ENCODE assay signal across 1 cellular context in the genomic region with DNA sequence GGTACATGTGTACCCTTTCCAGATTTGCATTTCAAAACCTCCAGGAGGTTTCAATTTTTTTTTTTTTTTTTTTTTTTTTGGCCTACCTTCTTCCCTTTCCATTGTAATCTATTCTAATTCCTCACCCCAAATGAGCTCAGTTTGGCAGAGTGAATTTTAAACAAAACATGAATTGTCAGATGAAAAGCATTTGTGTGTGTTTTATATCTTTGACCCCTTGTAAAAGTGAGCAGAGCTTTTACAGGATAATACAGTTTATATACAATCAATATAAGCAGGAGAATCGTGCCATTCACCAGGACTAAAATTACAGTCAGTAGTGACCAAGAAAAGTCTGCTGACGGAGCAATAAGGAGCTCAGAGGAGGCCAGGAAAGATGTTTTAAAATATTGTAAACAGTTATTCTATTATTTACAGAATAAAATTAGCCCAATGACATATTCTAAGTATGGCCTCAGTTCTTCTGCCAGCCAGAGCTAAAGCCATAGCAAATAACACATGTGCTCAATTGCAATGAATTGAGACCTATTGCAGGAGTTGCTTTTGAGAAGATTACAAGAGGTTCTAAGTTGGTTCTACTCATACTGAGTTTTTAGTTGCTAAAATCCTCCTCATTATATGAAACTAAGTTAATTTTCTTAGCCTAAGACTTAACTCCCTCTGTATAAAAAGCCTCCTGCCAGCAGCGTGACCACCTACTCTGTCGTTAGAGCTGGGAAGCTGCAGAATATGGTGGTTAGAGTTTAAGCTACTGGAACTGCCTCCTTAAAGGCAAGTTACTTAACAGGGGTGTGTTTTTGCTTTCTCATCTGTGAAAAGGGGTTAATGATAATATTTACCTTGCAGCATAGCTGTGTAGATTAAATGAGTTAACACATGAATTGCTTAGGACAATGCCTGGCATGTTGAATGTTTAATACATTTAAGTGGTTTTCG.
TF ChIP-seq lines count a peak whose summit lies in the region.

No MANE protein-coding gene starts in this region.

TF ChIP-seq in GM12891, 5 proteins besides CTCF, POLR2A, EP300 and RAD21:
- TF ChIP-seq TAF1 (IDR thresholded peaks at IDR 0.05; ENCODE audit: low read depth, low read length) (no peak), SPI1 (IDR thresholded peaks at IDR 0.05; ENCODE audit: low read depth, low read length) (no peak), POLR2AphosphoS5 (IDR thresholded peaks at IDR 0.05; ENCODE audit: low read depth, low read length) (no peak), PAX5 (IDR thresholded peaks at IDR 0.05; ENCODE audit: insufficient read depth, low read length, severe bottlenecking) (no peak), POU2F2 (IDR thresholded peaks at IDR 0.05; ENCODE audit: low read depth, low read length) (no peak)
